17 cellular contexts compared by ENCODE assay signal in genomic region chr9:135353935-135354334, GRCh38.
DNase-seq lines count a peak whose midpoint lies in the region; ATAC-seq and TF ChIP-seq lines count a peak whose summit lies in the region.
"Had no signal": no experiment of that assay in that cellular context is flagged by ENCODE, and none has a peak within 500 bp of the region (broad histone marks: within the 10 kb centered on the region; RNA-seq: fewer than 3 reads in every experiment).

No MANE protein-coding gene starts in this region.

- no peaks in the 10 kb centered on the region for H3K79me2 ChIP-seq in neural progenitor cell (ENCODE audit: low read depth)

- no peak overlapping the region for H3K4me2 ChIP-seq in neural progenitor cell

- in situ Hi-C loops in SK-MEL-5 (cut with HindIII; ENCODE audit: low pct_unique_long_range_greater_than_20kb, low sequenced_read_pairs): no loop called here

- H3K27ac ChIP-seq in HEK293 (ENCODE audit: extremely low read depth, low read depth, low read length) (no peak overlapping the region), neural progenitor cell (no peak overlapping the region)

- DNase-seq in Right ventricle myocardium inferior (ENCODE audit: missing footprints) (peak; percentile 62), left cardiac atrium (no peak), SK-MEL-5 (ENCODE audit: low read depth, low spot score) (peak; percentile 5), neural progenitor cell (ENCODE audit: low spot score) (no peak)
- no peak for DNase-seq in stimulated activated naive CD4-positive, alpha-beta T cell (lab: John Stamatoyannopoulos, UW)
- DNase-seq: C1 segment of cervical spinal cord; Calu3; CD4-positive, alpha-beta memory T cell; COR-L47; DMS53; DMS79 treated with DMSO at 0.1 percent for 48 hours; GF-D8; GOT3; HCEC 1CT had no signal

- TF ChIP-seq CTCF in HEK293 (tag by site-specific recombination; IDR thresholded peaks at IDR 0.05) (no peak), neural progenitor cell (IDR thresholded peaks at IDR 0.05) (no peak)

- H3K36me3 Mint-ChIP-seq in neural progenitor cell: no peaks in the 10 kb centered on the region
- H3K36me3 Mint-ChIP-seq: CD4-positive, alpha-beta memory T cell had no signal

- H3K4me3 ChIP-seq in HEK293 (ENCODE audit: low read depth, low read length) (no peak overlapping the region), neural progenitor cell (no peak overlapping the region)

- H3K27ac Mint-ChIP-seq in neural progenitor cell: peak overlapping the region; percentile 69
- H3K27ac Mint-ChIP-seq: CD4-positive, alpha-beta memory T cell had no signal

- peaks cover 20% of the 10 kb centered on the region for H3K4me1 Mint-ChIP-seq in neural progenitor cell

- CTCF ChIA-PET in HEK293 (lab: Yijun Ruan, JAX): no interaction called here

- H4K20me1 ChIP-seq in neural progenitor cell (ENCODE audit: low read depth): no peaks in the 10 kb centered on the region

- H3K4me1 ChIP-seq in HEK293 (ENCODE audit: control insufficient read depth, insufficient read depth, low read length) (no peaks in the 10 kb centered on the region), neural progenitor cell (no peaks in the 10 kb centered on the region)

- no peak overlapping the region for H3K4me3 Mint-ChIP-seq in neural progenitor cell
- H3K4me3 Mint-ChIP-seq: CD4-positive, alpha-beta memory T cell had no signal

- ATAC-seq in Right ventricle myocardium inferior (no peak), left cardiac atrium (no peak), GM21526 (IDR thresholded peaks at IDR 0.05; ENCODE audit: low FRiP score, unreplicated experiment) (no peak), GM18907 (IDR thresholded peaks at IDR 0.05; ENCODE audit: unreplicated experiment) (no peak)

- no peaks in the 10 kb centered on the region for H3K27me3 ChIP-seq in neural progenitor cell

- no peaks in the 10 kb centered on the region for H3K9me3 Mint-ChIP-seq in neural progenitor cell
- H3K9me3 Mint-ChIP-seq: CD4-positive, alpha-beta memory T cell had no signal

- peaks cover 2% of the 10 kb centered on the region for H3K27me3 Mint-ChIP-seq in neural progenitor cell (ENCODE audit: insufficient read depth, low read depth)

- intact Hi-C loops in Right ventricle myocardium inferior (cut with DNase I) (no loop called here), left cardiac atrium (cut with DNase I) (no loop called here)

- no peaks in the 10 kb centered on the region for H3F3A ChIP-seq in neural progenitor cell (ENCODE audit: low read depth)

- H3K9me3 ChIP-seq in HEK293 (ENCODE audit: control insufficient read depth, insufficient read depth, low read depth, low read length): no peaks in the 10 kb centered on the region
- H3K9me3 ChIP-seq in neural progenitor cell (ENCODE audit: low read depth): no peaks in the 10 kb centered on the region

- no peak overlapping the region for H3K9ac ChIP-seq in neural progenitor cell

- POLR2A ChIA-PET in HEK293 (lab: Yijun Ruan, JAX): no interaction called here

- H2AFZ ChIP-seq in neural progenitor cell (replicated peaks): no peak overlapping the region

- H3K36me3 ChIP-seq in HEK293 (ENCODE audit: control insufficient read depth in 2 of 2, insufficient read depth in 1 of 2, low read length in 2 of 2) (no peaks in the 10 kb centered on the region), neural progenitor cell (no peaks in the 10 kb centered on the region)

TF ChIP-seq in HEK293, 187 proteins besides CTCF, POLR2A, EP300 and RAD21:
- TF ChIP-seq ZNF830 (tag by site-specific recombination; IDR thresholded peaks at IDR 0.05; ENCODE audit: low read depth) (no peak), ZIC2 (tag by site-specific recombination; IDR thresholded peaks at IDR 0.05) (peak; percentile 66)

Comparison
In these comparisons a context has a peak if more than half of its experiments do, and no peak if none do; other contexts are left out.
1. DNase-seq: peak in Right ventricle myocardium inferior (single experiment) and SK-MEL-5 (single experiment); none in left cardiac atrium (single experiment), neural progenitor cell (single experiment) and stimulated activated naive CD4-positive, alpha-beta T cell (0 of 6).